ENCODE assay signal across 26 cellular contexts in the genomic region with DNA sequence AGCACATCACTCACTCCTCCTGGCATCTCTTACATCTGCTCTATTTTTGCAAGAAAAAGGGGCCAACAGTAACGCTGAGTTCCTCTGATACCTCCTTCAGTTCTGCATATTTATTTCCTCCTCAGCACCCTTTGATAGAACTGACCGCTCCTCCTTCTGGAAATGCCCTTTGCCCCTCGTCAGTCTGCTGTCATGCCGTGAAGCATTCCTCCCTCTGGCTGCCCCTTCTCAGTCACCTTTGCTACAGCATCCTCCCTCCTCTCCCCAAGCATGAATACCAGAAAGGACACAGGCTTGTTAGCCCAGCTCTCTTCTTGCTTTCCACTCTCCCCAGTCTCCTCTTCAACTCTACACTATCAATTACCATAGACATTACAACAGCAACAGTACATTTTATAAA.
DNase-seq lines count a peak whose midpoint lies in the region; FAIRE-seq and TF ChIP-seq lines count a peak whose summit lies in the region.
"Had no signal": no experiment of that assay in that cellular context is flagged by ENCODE, and none has a peak within 500 bp of the region (broad histone marks: within the 10 kb centered on the region; RNA-seq: fewer than 3 reads in every experiment).

No MANE protein-coding gene starts in this region.

- no peak overlapping the region for H2AFZ ChIP-seq in H1 (ENCODE audit: low read length)
- H2AFZ ChIP-seq: GM23248 had no signal

- H3K14ac ChIP-seq in H1 (ENCODE audit: insufficient read length) = no peak overlapping the region

- no peak for TF ChIP-seq CTCF in H1 (IDR thresholded peaks at IDR 0.05; ENCODE audit: control extremely low read depth in 1 of 3, insufficient read depth in 1 of 3, low read depth in 1 of 3, low read length in 3 of 3)

- H2BK12ac ChIP-seq in H1 (ENCODE audit: low read depth, low read length) = no peak overlapping the region

- H3K4me2 ChIP-seq in H1 (ENCODE audit: insufficient read depth in 1 of 2, low read depth in 2 of 2, low read length in 2 of 2) = peak overlapping the region in 1 of 2 experiments; percentile 10; a peak in 1 of 4 replicates
- no peak overlapping the region for H3K4me2 ChIP-seq in mesendoderm (ENCODE audit: low read length)

- H3K9me3 ChIP-seq in H1 (ENCODE audit: insufficient read depth in 2 of 2, low read depth in 1 of 2, low read length in 1 of 2) = no peaks in the 10 kb centered on the region
- H3K9me3 ChIP-seq: neutrophil, prostate gland, stomach, tibial artery had no signal

- WGBS in H1 (ENCODE audit: extremely low coverage in 1 of 2, insufficient coverage in 1 of 2, insufficient read length in 1 of 2, insufficient replicate concordance in 2 of 2, low coverage in 1 of 2, low lambda C conversion rate in 2 of 2, missing lambda C conversion rate in 1 of 2), 2 experiments = 44% methylated on average over 4 of the region's 4 CpGs; no CpG with 5 or more reads in 1 of the 2 experiments
- no CpG with 5 or more reads among the region's 4 CpGs for WGBS in mesendoderm (ENCODE audit: extremely low coverage, insufficient coverage, low lambda C conversion rate)

- H3K79me2 ChIP-seq in H1 (ENCODE audit: control insufficient read depth in 1 of 2, insufficient read depth in 2 of 2, low read length in 2 of 2) (no peaks in the 10 kb centered on the region), mesendoderm (ENCODE audit: control insufficient read depth, insufficient read depth, low read length) (no peaks in the 10 kb centered on the region)

- H2BK120ac ChIP-seq in H1 (replicated peaks; ENCODE audit: low read depth, low read length) (no peak overlapping the region), mesendoderm (ENCODE audit: low read depth, low read length) (no peak overlapping the region)

- no peak overlapping the region for H2AK5ac ChIP-seq in H1 (ENCODE audit: low read depth, low read length)
- H2AK5ac ChIP-seq in mesendoderm (ENCODE audit: low read length) = no peak overlapping the region

- no peak for TF ChIP-seq RAD21 in H1 (IDR thresholded peaks at IDR 0.05 in 1 of 2, conservative IDR thresholded peaks at IDR 0.05 in 1 of 2; ENCODE audit: low read depth in 2 of 2, low read length in 2 of 2)

- H3K4me1 ChIP-seq in H1 (replicated peaks in 1 of 4; ENCODE audit: control insufficient read depth in 3 of 4, insufficient read depth in 4 of 4, low read length in 3 of 4) (0 out of 7 replicates have a peak, but pooled peaks cover 0 to 2% (median 0%) of the 10 kb centered on the region in 4 experiments), mesendoderm (ENCODE audit: control insufficient read depth, low read depth, low read length) (no peaks in the 10 kb centered on the region)
- H3K4me1 ChIP-seq: prostate gland, stomach, tibial artery had no signal

- H3K4me3 ChIP-seq in H1 (ENCODE audit: extremely low read depth in 1 of 4, insufficient read depth in 2 of 4, low read depth in 3 of 4, low read length in 4 of 4) (no peak overlapping the region), mesendoderm (ENCODE audit: low read length) (no peak overlapping the region)
- H3K4me3 ChIP-seq: dorsolateral prefrontal cortex, GM23248, lung, prostate gland, stomach, tibial artery had no signal

- H3K27me3 ChIP-seq in H1 (replicated peaks in 1 of 4; ENCODE audit: control insufficient read depth in 3 of 4, extremely low read depth in 1 of 4, insufficient read depth in 3 of 4, low read length in 3 of 4) (no peaks in the 10 kb centered on the region), mesendoderm (ENCODE audit: insufficient read depth, low read length, poor library complexity) (no peaks in the 10 kb centered on the region)
- H3K27me3 ChIP-seq: dorsolateral prefrontal cortex, neutrophil, stomach, tibial artery had no signal

- TF ChIP-seq POLR2A in H1 (IDR thresholded peaks at IDR 0.05; ENCODE audit: control extremely low read depth in 1 of 2, low read depth in 2 of 2, low read length in 2 of 2) = no peak

- H3K23me2 ChIP-seq in H1 (ENCODE audit: low read depth, low read length) = no peaks in the 10 kb centered on the region

- H4K20me1 ChIP-seq in H1 (replicated peaks in 1 of 2; ENCODE audit: control insufficient read depth in 1 of 2, insufficient read depth in 2 of 2, low read length in 2 of 2) = no peaks in the 10 kb centered on the region

- peak; percentile 4 for DNase-seq in HuH-7 (ENCODE audit: low spot score)
- peak in 1 of 2 experiments; percentile 5 for DNase-seq in H1 (ENCODE audit: low read depth in 1 of 2, low spot score in 2 of 2)
- peak; percentile 42 for DNase-seq in mesendoderm
- DNase-seq in urothelium cell line (ENCODE audit: low spot score) = no peak
- DNase-seq in NCI-H1092 treated with DMSO at 0.1 percent for 48 hours (lab: John Stamatoyannopoulos, UW) = no peak
- DNase-seq in NAMALWA (ENCODE audit: low spot score) = no peak
- DNase-seq in central memory CD4-positive, alpha-beta T cell = no peak
- DNase-seq: activated CD4-positive, alpha-beta T cell treated with anti-CD3 and anti-CD28 coated beads, Interleukin-2, amount 10 ng/mL, durations not matched to agents 7 days and 5 days; activated gamma-delta T cell treated with Interleukin-2 at 50 U/mL for 16 hours; activated T-cell treated with anti-CD3 and anti-CD28 coated beads, Interleukin-2, amount 50 U/mL, for 24 hours; cerebellar nuclear complex; dorsolateral prefrontal cortex; GM23248; NCI-H187; NCI-H2171; NCI-H524; NK-92 treated with Interleukin-12 subunit alpha and Interleukin-12 subunit beta, amount 100 ng/mL, for 24 hours; SHP77; stomach; tibial artery had no signal

- no peak overlapping the region for H2BK20ac ChIP-seq in H1 (ENCODE audit: low read length)

- H4K8ac ChIP-seq in H1 (ENCODE audit: extremely low read depth, insufficient read depth, low read length) (no peak overlapping the region), mesendoderm (ENCODE audit: low read depth, low read length) (no peak overlapping the region)

- no peak for TF ChIP-seq EP300 in H1 (IDR thresholded peaks at IDR 0.05; ENCODE audit: borderline replicate concordance in 1 of 2, low read depth in 2 of 2, low read length in 2 of 2)

- H3K56ac ChIP-seq in H1 (replicated peaks; ENCODE audit: insufficient read length, low read depth, low read length) (no peak overlapping the region), mesendoderm (ENCODE audit: low read length) (no peak overlapping the region)

- H3K36me3 ChIP-seq in H1 (ENCODE audit: control insufficient read depth in 2 of 4, insufficient read depth in 4 of 4, low read length in 3 of 4) = no peaks in the 10 kb centered on the region
- no peaks in the 10 kb centered on the region for H3K36me3 ChIP-seq in mesendoderm (ENCODE audit: control insufficient read depth, insufficient read depth, low read length)
- H3K36me3 ChIP-seq: prostate gland had no signal

- H3K9ac ChIP-seq in H1 (replicated peaks in 1 of 4; ENCODE audit: extremely low read depth in 1 of 4, low read depth in 3 of 4, low read length in 3 of 4) (no peak overlapping the region), mesendoderm (ENCODE audit: low read length) (no peak overlapping the region)
- H3K9ac ChIP-seq: GM23248 had no signal

- no peaks in the 10 kb centered on the region for H3K79me1 ChIP-seq in H1 (ENCODE audit: low read depth, low read length)
- H3K79me1 ChIP-seq in mesendoderm (ENCODE audit: low read length) = no peaks in the 10 kb centered on the region

- H3K18ac ChIP-seq in H1 (ENCODE audit: extremely low read depth, low read length) = no peak overlapping the region
- H3K18ac ChIP-seq in mesendoderm (ENCODE audit: low read length) = no peak overlapping the region

- no peak overlapping the region for H2BK5ac ChIP-seq in H1 (ENCODE audit: low read depth, low read length)
- no peak overlapping the region for H2BK5ac ChIP-seq in mesendoderm (ENCODE audit: low read length)

- H3K4ac ChIP-seq in H1 (replicated peaks; ENCODE audit: insufficient read length, low read depth, low read length) (no peak overlapping the region), mesendoderm (ENCODE audit: low read depth, low read length) (no peak overlapping the region)

- CTCF ChIA-PET in H1 (lab: Charles Lee; ENCODE audit: partially characterized antibody) = interaction anchor here (0.6 kb wide), 1 partner anchor 1485 kb away, joined by 6 read pairs; no protein-coding TSS in a partner anchor

- H4K5ac ChIP-seq in H1 (ENCODE audit: insufficient read length, low read depth, low read length) = no peak overlapping the region
- H4K5ac ChIP-seq in mesendoderm (ENCODE audit: low read length) = no peak overlapping the region

- H3K23ac ChIP-seq in H1 (ENCODE audit: insufficient read length) (no peak overlapping the region), mesendoderm (ENCODE audit: low read length) (no peak overlapping the region)

- POLR2A ChIA-PET in H1 (lab: Charles Lee; ENCODE audit: partially characterized antibody) = no interaction called here

- H3K27ac ChIP-seq in H1 (ENCODE audit: low read depth, low read length) (no peak overlapping the region), mesendoderm (ENCODE audit: low read depth, low read length) (no peak overlapping the region)
- H3K27ac ChIP-seq: dorsolateral prefrontal cortex, GM23248, neutrophil, prostate gland, stomach, tibial artery, VCaP had no signal

- peak; percentile 42 for FAIRE-seq in H1 (lab: Jason Lieb, UNC)
- FAIRE-seq in urothelium cell line (lab: Jason Lieb, UNC) = peak; percentile 9
- FAIRE-seq: endothelial cell of umbilical vein, GM12892 had no signal

- H2BK15ac ChIP-seq in H1 (ENCODE audit: low read length) (no peak overlapping the region), mesendoderm (replicated peaks; ENCODE audit: low read depth) (no peak overlapping the region)

- H4K91ac ChIP-seq in H1 (replicated peaks; ENCODE audit: insufficient read length, low read length) = no peak overlapping the region

TF ChIP-seq in H1, 55 proteins besides CTCF, POLR2A, EP300 and RAD21:
- peak; percentile 12; the same call in 1 of the 2 replicates for TF ChIP-seq TEAD4 (IDR thresholded peaks at IDR 0.05; ENCODE audit: low read depth, low read length)
- no peak for TF ChIP-seq RBBP5 (IDR thresholded peaks at IDR 0.05; ENCODE audit: borderline replicate concordance, low read depth, low read length)
TF ChIP-seq in H1: peak in this region for 1.

Comparison
In these comparisons a context has a peak if more than half of its experiments do, and no peak if none do; other contexts are left out.
1. DNase-seq: peak in HuH-7 (single experiment) and mesendoderm (single experiment); none in urothelium cell line (single experiment), NCI-H1092 treated with DMSO at 0.1 percent for 48 hours (single experiment), NAMALWA (single experiment) and central memory CD4-positive, alpha-beta T cell (single experiment).